ENCODE assay signal across 1 cellular context in the genomic region with DNA sequence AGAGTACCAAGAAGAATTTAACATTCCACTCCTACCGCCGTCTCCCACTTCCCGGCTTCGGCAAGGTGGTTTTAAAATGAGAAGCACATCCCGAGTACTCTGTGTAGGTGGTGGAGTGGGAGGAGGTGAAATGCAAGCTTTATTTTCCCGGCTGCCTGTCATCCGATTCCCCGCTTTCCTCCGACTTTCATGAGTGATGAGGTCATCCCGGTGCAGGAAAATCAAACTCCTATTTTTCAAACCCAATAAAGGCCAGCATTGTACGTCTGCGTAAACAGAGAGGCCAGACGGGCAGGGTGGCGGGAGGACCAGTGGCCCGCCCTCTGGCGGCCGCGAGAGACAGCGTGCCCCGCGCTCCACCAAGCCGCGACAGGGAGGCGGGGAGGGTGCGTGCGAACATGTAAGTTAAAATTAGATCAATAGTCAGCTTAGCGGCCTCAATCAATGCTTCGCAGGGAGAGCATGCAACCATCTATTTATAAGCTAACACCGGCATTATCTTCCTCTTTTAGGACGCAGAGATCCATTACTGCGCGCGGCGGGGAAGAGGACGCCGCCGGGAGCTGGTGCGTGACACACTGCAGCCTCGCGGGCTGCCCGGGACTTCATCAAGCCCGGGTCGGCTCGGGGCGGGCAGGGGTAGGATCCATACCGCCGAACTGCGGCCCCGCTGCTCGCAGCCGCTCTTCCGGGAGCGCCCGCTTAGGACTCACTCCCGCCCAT.
A peak's percentile ranks its signal among the peaks of the same experiment; 100 is the strongest.
TF ChIP-seq lines count a peak whose summit lies in the region.

No MANE protein-coding gene starts in this region.

TF ChIP-seq in HepG2, 621 proteins besides CTCF, POLR2A, EP300 and RAD21 (continued from another document and continues in another):
- TF ChIP-seq, protein P1, sequence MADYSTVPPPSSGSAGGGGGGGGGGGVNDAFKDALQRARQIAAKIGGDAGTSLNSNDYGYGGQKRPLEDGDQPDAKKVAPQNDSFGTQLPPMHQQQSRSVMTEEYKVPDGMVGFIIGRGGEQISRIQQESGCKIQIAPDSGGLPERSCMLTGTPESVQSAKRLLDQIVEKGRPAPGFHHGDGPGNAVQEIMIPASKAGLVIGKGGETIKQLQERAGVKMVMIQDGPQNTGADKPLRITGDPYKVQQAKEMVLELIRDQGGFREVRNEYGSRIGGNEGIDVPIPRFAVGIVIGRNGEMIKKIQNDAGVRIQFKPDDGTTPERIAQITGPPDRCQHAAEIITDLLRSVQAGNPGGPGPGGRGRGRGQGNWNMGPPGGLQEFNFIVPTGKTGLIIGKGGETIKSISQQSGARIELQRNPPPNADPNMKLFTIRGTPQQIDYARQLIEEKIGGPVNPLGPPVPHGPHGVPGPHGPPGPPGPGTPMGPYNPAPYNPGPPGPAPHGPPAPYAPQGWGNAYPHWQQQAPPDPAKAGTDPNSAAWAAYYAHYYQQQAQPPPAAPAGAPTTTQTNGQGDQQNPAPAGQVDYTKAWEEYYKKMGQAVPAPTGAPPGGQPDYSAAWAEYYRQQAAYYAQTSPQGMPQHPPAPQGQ (CRISPR knock-in tag; IDR thresholded peaks at IDR 0.05; ENCODE audit: borderline replicate concordance): no peak
- TF ChIP-seq ATF7 (IDR thresholded peaks at IDR 0.05) (peak; percentile 52; the same call in 1 of the 2 replicates), ATF7 (CRISPR knock-in tag; IDR thresholded peaks at IDR 0.05) (peak; percentile 45; the same call in 1 of the 2 replicates), ZC3H13 (CRISPR knock-in tag; IDR thresholded peaks at IDR 0.05) (no peak), ZNF556 (CRISPR knock-in tag; IDR thresholded peaks at IDR 0.05; ENCODE audit: borderline replicate concordance) (peak; percentile 32; the same call in 1 of the 2 replicates), FOSL2 (CRISPR knock-in tag; IDR thresholded peaks at IDR 0.05) (peak; percentile 58), ZNF253 (CRISPR knock-in tag; IDR thresholded peaks at IDR 0.05; ENCODE audit: borderline replicate concordance) (no peak), ZNF788 (CRISPR knock-in tag; IDR thresholded peaks at IDR 0.05; ENCODE audit: borderline replicate concordance) (peak; percentile 35; the same call in 1 of the 2 replicates), ZNF383 (CRISPR knock-in tag; IDR thresholded peaks at IDR 0.05; ENCODE audit: borderline replicate concordance) (no peak), ZNF713 (CRISPR knock-in tag; IDR thresholded peaks at IDR 0.05) (0 out of 2 replicates have a peak, but pooled peaks have one; percentile 43), SATB2 (CRISPR knock-in tag; IDR thresholded peaks at IDR 0.05) (no peak), ZMYM4 (CRISPR knock-in tag; IDR thresholded peaks at IDR 0.05) (peak; percentile 81), SAP130 (CRISPR knock-in tag; IDR thresholded peaks at IDR 0.05; ENCODE audit: low read depth) (peak; percentile 25; the same call in 1 of the 2 replicates), MAZ (IDR thresholded peaks at IDR 0.05; ENCODE audit: borderline replicate concordance, low read depth, low read length) (no peak), MAZ (CRISPR knock-in tag; IDR thresholded peaks at IDR 0.05; ENCODE audit: low read depth) (peak; percentile 54; the same call in 1 of the 2 replicates), ZFYVE20 (CRISPR knock-in tag; IDR thresholded peaks at IDR 0.05; ENCODE audit: borderline replicate concordance, low read depth) (no peak), ZNF121 (CRISPR knock-in tag; IDR thresholded peaks at IDR 0.05) (0 out of 2 replicates have a peak, but pooled peaks have one; percentile 29), KDM2A (CRISPR knock-in tag; IDR thresholded peaks at IDR 0.05; ENCODE audit: borderline replicate concordance, low read depth) (peak; percentile 92), ZNF792 (CRISPR knock-in tag; IDR thresholded peaks at IDR 0.05) (0 out of 2 replicates have a peak, but pooled peaks have one; percentile 28), SOX6 (IDR thresholded peaks at IDR 0.05) (no peak), SOX6 (CRISPR knock-in tag; IDR thresholded peaks at IDR 0.05) (peak; percentile 36; the same call in 1 of the 2 replicates), TSC22D2 (CRISPR knock-in tag; IDR thresholded peaks at IDR 0.05; ENCODE audit: borderline replicate concordance) (0 out of 2 replicates have a peak, but pooled peaks have one; percentile 32), ZNF143 (CRISPR knock-in tag; IDR thresholded peaks at IDR 0.05) (no peak)
- TF ChIP-seq, protein P2, sequence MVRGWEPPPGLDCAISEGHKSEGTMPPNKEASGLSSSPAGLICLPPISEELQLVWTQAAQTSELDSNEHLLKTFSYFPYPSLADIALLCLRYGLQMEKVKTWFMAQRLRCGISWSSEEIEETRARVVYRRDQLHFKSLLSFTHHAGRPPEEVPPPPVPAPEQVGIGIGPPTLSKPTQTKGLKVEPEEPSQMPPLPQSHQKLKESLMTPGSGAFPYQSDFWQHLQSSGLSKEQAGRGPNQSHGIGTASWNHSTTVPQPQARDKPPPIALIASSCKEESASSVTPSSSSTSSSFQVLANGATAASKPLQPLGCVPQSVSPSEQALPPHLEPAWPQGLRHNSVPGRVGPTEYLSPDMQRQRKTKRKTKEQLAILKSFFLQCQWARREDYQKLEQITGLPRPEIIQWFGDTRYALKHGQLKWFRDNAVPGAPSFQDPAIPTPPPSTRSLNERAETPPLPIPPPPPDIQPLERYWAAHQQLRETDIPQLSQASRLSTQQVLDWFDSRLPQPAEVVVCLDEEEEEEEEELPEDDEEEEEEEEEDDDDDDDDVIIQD (CRISPR knock-in tag; IDR thresholded peaks at IDR 0.05; ENCODE audit: low read depth): peak; percentile 88
- TF ChIP-seq, protein P3, sequence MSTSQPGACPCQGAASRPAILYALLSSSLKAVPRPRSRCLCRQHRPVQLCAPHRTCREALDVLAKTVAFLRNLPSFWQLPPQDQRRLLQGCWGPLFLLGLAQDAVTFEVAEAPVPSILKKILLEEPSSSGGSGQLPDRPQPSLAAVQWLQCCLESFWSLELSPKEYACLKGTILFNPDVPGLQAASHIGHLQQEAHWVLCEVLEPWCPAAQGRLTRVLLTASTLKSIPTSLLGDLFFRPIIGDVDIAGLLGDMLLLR (CRISPR knock-in tag; IDR thresholded peaks at IDR 0.05): no peak
- TF ChIP-seq, protein P4, sequence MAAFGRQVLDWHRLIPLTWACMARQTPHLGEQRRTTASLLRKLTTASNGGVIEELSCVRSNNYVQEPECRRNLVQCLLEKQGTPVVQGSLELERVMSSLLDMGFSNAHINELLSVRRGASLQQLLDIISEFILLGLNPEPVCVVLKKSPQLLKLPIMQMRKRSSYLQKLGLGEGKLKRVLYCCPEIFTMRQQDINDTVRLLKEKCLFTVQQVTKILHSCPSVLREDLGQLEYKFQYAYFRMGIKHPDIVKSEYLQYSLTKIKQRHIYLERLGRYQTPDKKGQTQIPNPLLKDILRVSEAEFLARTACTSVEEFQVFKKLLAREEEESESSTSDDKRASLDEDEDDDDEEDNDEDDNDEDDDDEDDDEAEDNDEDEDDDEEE (CRISPR knock-in tag; IDR thresholded peaks at IDR 0.05): no peak
- TF ChIP-seq, protein P5, sequence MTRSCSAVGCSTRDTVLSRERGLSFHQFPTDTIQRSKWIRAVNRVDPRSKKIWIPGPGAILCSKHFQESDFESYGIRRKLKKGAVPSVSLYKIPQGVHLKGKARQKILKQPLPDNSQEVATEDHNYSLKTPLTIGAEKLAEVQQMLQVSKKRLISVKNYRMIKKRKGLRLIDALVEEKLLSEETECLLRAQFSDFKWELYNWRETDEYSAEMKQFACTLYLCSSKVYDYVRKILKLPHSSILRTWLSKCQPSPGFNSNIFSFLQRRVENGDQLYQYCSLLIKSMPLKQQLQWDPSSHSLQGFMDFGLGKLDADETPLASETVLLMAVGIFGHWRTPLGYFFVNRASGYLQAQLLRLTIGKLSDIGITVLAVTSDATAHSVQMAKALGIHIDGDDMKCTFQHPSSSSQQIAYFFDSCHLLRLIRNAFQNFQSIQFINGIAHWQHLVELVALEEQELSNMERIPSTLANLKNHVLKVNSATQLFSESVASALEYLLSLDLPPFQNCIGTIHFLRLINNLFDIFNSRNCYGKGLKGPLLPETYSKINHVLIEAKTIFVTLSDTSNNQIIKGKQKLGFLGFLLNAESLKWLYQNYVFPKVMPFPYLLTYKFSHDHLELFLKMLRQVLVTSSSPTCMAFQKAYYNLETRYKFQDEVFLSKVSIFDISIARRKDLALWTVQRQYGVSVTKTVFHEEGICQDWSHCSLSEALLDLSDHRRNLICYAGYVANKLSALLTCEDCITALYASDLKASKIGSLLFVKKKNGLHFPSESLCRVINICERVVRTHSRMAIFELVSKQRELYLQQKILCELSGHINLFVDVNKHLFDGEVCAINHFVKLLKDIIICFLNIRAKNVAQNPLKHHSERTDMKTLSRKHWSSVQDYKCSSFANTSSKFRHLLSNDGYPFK (CRISPR knock-in tag; IDR thresholded peaks at IDR 0.05; ENCODE audit: borderline replicate concordance): peak; percentile 57; the same call in 1 of the 2 replicates
- TF ChIP-seq, protein P6, sequence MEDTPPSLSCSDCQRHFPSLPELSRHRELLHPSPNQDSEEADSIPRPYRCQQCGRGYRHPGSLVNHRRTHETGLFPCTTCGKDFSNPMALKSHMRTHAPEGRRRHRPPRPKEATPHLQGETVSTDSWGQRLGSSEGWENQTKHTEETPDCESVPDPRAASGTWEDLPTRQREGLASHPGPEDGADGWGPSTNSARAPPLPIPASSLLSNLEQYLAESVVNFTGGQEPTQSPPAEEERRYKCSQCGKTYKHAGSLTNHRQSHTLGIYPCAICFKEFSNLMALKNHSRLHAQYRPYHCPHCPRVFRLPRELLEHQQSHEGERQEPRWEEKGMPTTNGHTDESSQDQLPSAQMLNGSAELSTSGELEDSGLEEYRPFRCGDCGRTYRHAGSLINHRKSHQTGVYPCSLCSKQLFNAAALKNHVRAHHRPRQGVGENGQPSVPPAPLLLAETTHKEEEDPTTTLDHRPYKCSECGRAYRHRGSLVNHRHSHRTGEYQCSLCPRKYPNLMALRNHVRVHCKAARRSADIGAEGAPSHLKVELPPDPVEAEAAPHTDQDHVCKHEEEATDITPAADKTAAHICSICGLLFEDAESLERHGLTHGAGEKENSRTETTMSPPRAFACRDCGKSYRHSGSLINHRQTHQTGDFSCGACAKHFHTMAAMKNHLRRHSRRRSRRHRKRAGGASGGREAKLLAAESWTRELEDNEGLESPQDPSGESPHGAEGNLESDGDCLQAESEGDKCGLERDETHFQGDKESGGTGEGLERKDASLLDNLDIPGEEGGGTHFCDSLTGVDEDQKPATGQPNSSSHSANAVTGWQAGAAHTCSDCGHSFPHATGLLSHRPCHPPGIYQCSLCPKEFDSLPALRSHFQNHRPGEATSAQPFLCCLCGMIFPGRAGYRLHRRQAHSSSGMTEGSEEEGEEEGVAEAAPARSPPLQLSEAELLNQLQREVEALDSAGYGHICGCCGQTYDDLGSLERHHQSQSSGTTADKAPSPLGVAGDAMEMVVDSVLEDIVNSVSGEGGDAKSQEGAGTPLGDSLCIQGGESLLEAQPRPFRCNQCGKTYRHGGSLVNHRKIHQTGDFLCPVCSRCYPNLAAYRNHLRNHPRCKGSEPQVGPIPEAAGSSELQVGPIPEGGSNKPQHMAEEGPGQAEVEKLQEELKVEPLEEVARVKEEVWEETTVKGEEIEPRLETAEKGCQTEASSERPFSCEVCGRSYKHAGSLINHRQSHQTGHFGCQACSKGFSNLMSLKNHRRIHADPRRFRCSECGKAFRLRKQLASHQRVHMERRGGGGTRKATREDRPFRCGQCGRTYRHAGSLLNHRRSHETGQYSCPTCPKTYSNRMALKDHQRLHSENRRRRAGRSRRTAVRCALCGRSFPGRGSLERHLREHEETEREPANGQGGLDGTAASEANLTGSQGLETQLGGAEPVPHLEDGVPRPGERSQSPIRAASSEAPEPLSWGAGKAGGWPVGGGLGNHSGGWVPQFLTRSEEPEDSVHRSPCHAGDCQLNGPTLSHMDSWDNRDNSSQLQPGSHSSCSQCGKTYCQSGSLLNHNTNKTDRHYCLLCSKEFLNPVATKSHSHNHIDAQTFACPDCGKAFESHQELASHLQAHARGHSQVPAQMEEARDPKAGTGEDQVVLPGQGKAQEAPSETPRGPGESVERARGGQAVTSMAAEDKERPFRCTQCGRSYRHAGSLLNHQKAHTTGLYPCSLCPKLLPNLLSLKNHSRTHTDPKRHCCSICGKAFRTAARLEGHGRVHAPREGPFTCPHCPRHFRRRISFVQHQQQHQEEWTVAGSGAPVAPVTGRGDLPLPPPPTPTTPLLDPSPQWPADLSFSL (CRISPR knock-in tag; IDR thresholded peaks at IDR 0.05): no peak
- TF ChIP-seq, protein P7, sequence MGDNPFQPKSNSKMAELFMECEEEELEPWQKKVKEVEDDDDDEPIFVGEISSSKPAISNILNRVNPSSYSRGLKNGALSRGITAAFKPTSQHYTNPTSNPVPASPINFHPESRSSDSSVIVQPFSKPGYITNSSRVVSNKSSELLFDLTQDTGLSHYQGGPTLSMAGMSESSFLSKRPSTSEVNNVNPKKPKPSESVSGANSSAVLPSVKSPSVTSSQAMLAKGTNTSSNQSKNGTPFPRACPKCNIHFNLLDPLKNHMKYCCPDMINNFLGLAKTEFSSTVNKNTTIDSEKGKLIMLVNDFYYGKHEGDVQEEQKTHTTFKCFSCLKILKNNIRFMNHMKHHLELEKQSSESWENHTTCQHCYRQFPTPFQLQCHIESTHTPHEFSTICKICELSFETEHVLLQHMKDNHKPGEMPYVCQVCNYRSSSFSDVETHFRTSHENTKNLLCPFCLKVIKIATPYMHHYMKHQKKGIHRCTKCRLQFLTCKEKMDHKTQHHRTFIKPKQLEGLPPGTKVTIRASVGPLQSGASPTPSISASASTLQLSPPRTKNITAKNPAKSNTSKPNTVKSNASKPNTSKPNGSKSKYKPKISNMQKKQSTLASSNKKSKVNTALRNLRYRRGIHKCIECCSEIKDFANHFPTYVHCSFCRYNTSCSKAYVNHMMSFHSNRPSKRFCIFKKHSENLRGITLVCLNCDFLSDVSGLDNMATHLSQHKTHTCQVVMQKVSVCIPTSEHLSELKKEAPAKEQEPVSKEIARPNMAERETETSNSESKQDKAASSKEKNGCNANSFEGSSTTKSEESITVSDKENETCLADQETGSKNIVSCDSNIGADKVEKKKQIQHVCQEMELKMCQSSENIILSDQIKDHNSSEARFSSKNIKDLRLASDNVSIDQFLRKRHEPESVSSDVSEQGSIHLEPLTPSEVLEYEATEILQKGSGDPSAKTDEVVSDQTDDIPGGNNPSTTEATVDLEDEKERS (CRISPR knock-in tag; IDR thresholded peaks at IDR 0.05): no peak
